16 cellular contexts compared by ENCODE assay signal in genomic region chr12:79327465-79327864, GRCh38.
DNase-seq lines count a peak whose midpoint lies in the region; ATAC-seq, FAIRE-seq and TF ChIP-seq lines count a peak whose summit lies in the region.
"Had no signal": no experiment of that assay in that cellular context is flagged by ENCODE, and none has a peak within 500 bp of the region (broad histone marks: within the 10 kb centered on the region; RNA-seq: fewer than 3 reads in every experiment).

No MANE protein-coding gene starts in this region.

- TF ChIP-seq CTCF in A549 (IDR thresholded peaks at IDR 0.05) (no peak), PC-3 (conservative IDR thresholded peaks at IDR 0.05; ENCODE audit: low read depth, low read length) (no peak), brain (conservative IDR thresholded peaks at IDR 0.05) (no peak)

- no peaks in the 10 kb centered on the region for H3K27me3 ChIP-seq in PC-3 (ENCODE audit: low read length)

- H3K4me1 ChIP-seq in A549 (peaks cover 55% of the 10 kb centered on the region), PC-3 (ENCODE audit: insufficient read depth, low read length) (peaks cover 12% of the 10 kb centered on the region; the same call in 1 of the 2 replicates)
- H3K4me1 ChIP-seq: Caco-2 had no signal

- no peaks in the 10 kb centered on the region for H4K20me1 ChIP-seq in PC-3 (ENCODE audit: low read length)

- POLR2A ChIA-PET in A549 (lab: Yijun Ruan, JAX) = no interaction called here
- POLR2A ChIA-PET in PC-3 (lab: Charles Lee; ENCODE audit: unreplicated experiment) = no interaction called here

- peaks cover 18% of the 10 kb centered on the region for H3K36me3 Mint-ChIP-seq in brain
- H3K36me3 Mint-ChIP-seq: CD14-positive monocyte; CD8-positive, alpha-beta memory T cell had no signal

- BruUV-seq in PC-3 (replicated peaks; lab: Mats Ljungman, UMichigan) = no TSS peak

- no peak overlapping the region for H3K9ac ChIP-seq in PC-3 (ENCODE audit: low read length)
- H3K9ac ChIP-seq: GM23248 had no signal

- H3K4me1 Mint-ChIP-seq in brain = peaks cover 52% of the 10 kb centered on the region
- H3K4me1 Mint-ChIP-seq: CD14-positive monocyte; CD8-positive, alpha-beta memory T cell had no signal

- H3K9me2 ChIP-seq in PC-3 (replicated peaks; ENCODE audit: low read length) = no peaks in the 10 kb centered on the region

- no peak for TF ChIP-seq EP300 in A549 (IDR thresholded peaks at IDR 0.05)

- WGBS in A549 (ENCODE audit: missing lambda C conversion rate) = 16% methylated on average over 1 of the region's 1 CpG

- peak overlapping the region in 3 of 5 experiments; percentile 1 to 55 (median 40) for H3K27ac Mint-ChIP-seq in brain
- H3K27ac Mint-ChIP-seq: CD14-positive monocyte; CD8-positive, alpha-beta memory T cell had no signal

- H3K4me3 Mint-ChIP-seq in brain = no peak overlapping the region
- H3K4me3 Mint-ChIP-seq: CD14-positive monocyte; CD8-positive, alpha-beta memory T cell had no signal

- H3K27ac ChIP-seq in A549 = peak overlapping the region; percentile 64 to 76
- H3K27ac ChIP-seq in PC-3 (ENCODE audit: low read length) = no peak overlapping the region
- H3K27ac ChIP-seq: GM23248 had no signal

- TF ChIP-seq RAD21 in A549 (conservative IDR thresholded peaks at IDR 0.05 in 1 of 2, IDR thresholded peaks at IDR 0.05 in 1 of 2) = no peak

- H3K9me3 ChIP-seq in A549 (no peaks in the 10 kb centered on the region; the same call in 2 of the 3 replicates), PC-3 (ENCODE audit: low read length) (no peaks in the 10 kb centered on the region)
- H3K9me3 ChIP-seq: Caco-2 had no signal

- H3K9me3 Mint-ChIP-seq in brain = no peaks in the 10 kb centered on the region
- H3K9me3 Mint-ChIP-seq: CD14-positive monocyte had no signal

- no peaks in the 10 kb centered on the region for H3K79me2 ChIP-seq in PC-3 (ENCODE audit: low read length)

- peak; percentile 51 to 78; a peak in 3 of 6 replicates for ATAC-seq in A549
- peak; percentile 87 for ATAC-seq in PC-3
- ATAC-seq: GM12878 had no signal

- TF ChIP-seq POLR2A in A549 (IDR thresholded peaks at IDR 0.05; ENCODE audit: low read length) = no peak

- CTCF ChIA-PET in A549 (lab: Yijun Ruan, JAX) = no interaction called here
- CTCF ChIA-PET in PC-3 (lab: Charles Lee) = no interaction called here

- no peaks in the 10 kb centered on the region for H3F3A ChIP-seq in PC-3 (ENCODE audit: low read length, unreplicated experiment)

- no peak overlapping the region for H2AFZ ChIP-seq in PC-3 (ENCODE audit: low read length)
- H2AFZ ChIP-seq: GM23248 had no signal

- intact Hi-C loops in PC-3 (cut with micrococcal nuclease) = no loop called here

- FAIRE-seq in A549 (lab: Jason Lieb, UNC) = peak; percentile 86
- FAIRE-seq: GM12878, GM18507 had no signal

- no peaks in the 10 kb centered on the region for H3K27me3 Mint-ChIP-seq in brain
- H3K27me3 Mint-ChIP-seq: CD8-positive, alpha-beta memory T cell had no signal

- H3K4me3 ChIP-seq in A549 (no peak overlapping the region), PC-3 (ENCODE audit: low read length) (no peak overlapping the region)
- H3K4me3 ChIP-seq: GM12878, GM23248 had no signal

- DNase-seq in A549 (ENCODE audit: low read depth in 1 of 2, low spot score in 1 of 2) = peak; percentile 3 to 55
- DNase-seq in PC-3 = peak; percentile 45
- DNase-seq in iris pigment epithelial cell (ENCODE audit: low read depth) = peak; percentile 3
- no peak for DNase-seq in NCI-H2196 treated with DMSO at 0.1 percent for 48 hours (lab: John Stamatoyannopoulos, UW; ENCODE audit: unreplicated experiment)
- DNase-seq in A172 (ENCODE audit: low spot score) = no peak
- DNase-seq in Ammon's horn (ENCODE audit: low spot score) = no peak
- DNase-seq: 8988T; Caco-2; CD8-positive, alpha-beta memory T cell; DMS79; GM23248; H7 had no signal

- H3K4me2 ChIP-seq in A549 (peak overlapping the region; percentile 68), PC-3 (ENCODE audit: low read length) (no peak overlapping the region)

- no peaks in the 10 kb centered on the region for H3K36me3 ChIP-seq in PC-3 (ENCODE audit: low read depth, low read length)

TF ChIP-seq in A549, 52 proteins besides CTCF, POLR2A, EP300 and RAD21:
- no peak for TF ChIP-seq CHD2 (IDR thresholded peaks at IDR 0.05; ENCODE audit: low read length, partially characterized antibody)
- no peak for TF ChIP-seq MAZ (IDR thresholded peaks at IDR 0.05; ENCODE audit: borderline replicate concordance, low read depth, low read length)
- peak in 1 of 2 experiments; percentile 22; a peak in 1 of 4 replicates for TF ChIP-seq CEBPB (IDR thresholded peaks at IDR 0.05)
- no peak for TF ChIP-seq FOSL2 (IDR thresholded peaks at IDR 0.05)
- TF ChIP-seq FOSL2 (CRISPR knock-in tag; IDR thresholded peaks at IDR 0.05) = 0 out of 2 replicates have a peak, but pooled peaks have one; percentile 27
- TF ChIP-seq GATA3 (IDR thresholded peaks at IDR 0.05; ENCODE audit: borderline replicate concordance) = peak; percentile 44; the same call in 1 of the 2 replicates
- TF ChIP-seq MAFK (IDR thresholded peaks at IDR 0.05; ENCODE audit: partially characterized antibody) = no peak

Comparison
In these comparisons a context has a peak if more than half of its experiments do, and no peak if none do; other contexts are left out.
1. DNase-seq: peak in A549 (2 of 2), PC-3 (single experiment) and iris pigment epithelial cell (single experiment); none in NCI-H2196 treated with DMSO at 0.1 percent for 48 hours (single experiment), A172 (single experiment) and Ammon's horn (single experiment).